Comparison of ENCODE assay signal across 2 cellular contexts in the genomic region with DNA sequence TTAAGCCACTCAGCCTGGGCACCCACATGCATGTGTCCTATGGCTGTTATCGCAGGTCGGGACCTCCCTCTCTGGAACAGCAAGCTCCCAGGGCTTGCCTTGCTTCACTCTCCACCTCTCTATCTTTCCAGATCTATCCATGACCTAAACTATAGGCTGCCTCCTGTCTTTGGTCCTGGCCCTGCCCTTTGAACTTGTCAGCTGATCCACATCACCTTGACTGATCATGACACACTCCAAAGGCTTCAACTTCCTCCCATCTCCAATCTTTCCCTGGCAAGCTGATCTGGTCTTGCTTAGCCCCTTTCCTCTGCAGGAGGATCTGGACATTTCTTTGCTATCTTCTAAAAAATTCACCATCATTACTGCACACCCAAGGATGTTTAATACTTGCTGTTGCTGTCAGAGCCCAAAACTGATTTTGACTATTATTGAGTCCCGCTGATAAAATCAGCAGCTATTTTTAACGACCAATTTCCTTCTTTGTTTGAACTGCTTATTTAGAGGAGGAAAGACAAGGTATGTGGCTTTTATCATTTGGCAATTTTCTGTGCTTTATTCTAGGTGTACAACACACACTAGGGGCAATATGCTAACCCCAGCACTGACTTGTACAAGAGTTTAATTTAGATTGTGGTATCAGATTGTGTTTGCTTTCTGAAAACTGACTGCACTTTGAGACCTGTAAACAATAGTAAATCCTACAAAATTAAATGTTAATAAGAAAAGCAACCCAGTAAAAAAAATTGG.
TF ChIP-seq lines count a peak whose summit lies in the region.

No MANE protein-coding gene starts in this region.

TF ChIP-seq in H1, 55 proteins besides CTCF, POLR2A, EP300 and RAD21:
- TF ChIP-seq SIX5 (IDR thresholded peaks at IDR 0.05; ENCODE audit: low read depth, low read length): no peak
- TF ChIP-seq SP2 (IDR thresholded peaks at IDR 0.05; ENCODE audit: low read length): no peak
- no peak for TF ChIP-seq JUND (IDR thresholded peaks at IDR 0.05; ENCODE audit: low read length)
- no peak for TF ChIP-seq JUN (IDR thresholded peaks at IDR 0.05; ENCODE audit: low read depth, low read length)
- TF ChIP-seq KDM4A (IDR thresholded peaks at IDR 0.05; ENCODE audit: low read depth, low read length, severe bottlenecking): no peak
- TF ChIP-seq YY1 (IDR thresholded peaks at IDR 0.05; ENCODE audit: low read depth, low read length): no peak
- no peak for TF ChIP-seq SRF (IDR thresholded peaks at IDR 0.05; ENCODE audit: low read depth, low read length)
- TF ChIP-seq POLR2AphosphoS5 (IDR thresholded peaks at IDR 0.05; ENCODE audit: low read depth, low read length): no peak
- no peak for TF ChIP-seq TCF12 (IDR thresholded peaks at IDR 0.05; ENCODE audit: low read depth, low read length)
- TF ChIP-seq GABPA (IDR thresholded peaks at IDR 0.05; ENCODE audit: borderline replicate concordance, insufficient read depth, low read length): no peak
- TF ChIP-seq RFX5 (IDR thresholded peaks at IDR 0.05; ENCODE audit: borderline replicate concordance, low read depth, low read length): no peak
- TF ChIP-seq CHD2 (IDR thresholded peaks at IDR 0.05; ENCODE audit: low read length): no peak
- TF ChIP-seq SIN3A (conservative IDR thresholded peaks at IDR 0.05 in 1 of 2, IDR thresholded peaks at IDR 0.05 in 1 of 2; ENCODE audit: low read depth in 1 of 2, low read length in 2 of 2): no peak
- TF ChIP-seq SUZ12 (IDR thresholded peaks at IDR 0.05; ENCODE audit: low read length): no peak
- no peak for TF ChIP-seq SP1 (IDR thresholded peaks at IDR 0.05; ENCODE audit: low read depth, low read length)
- TF ChIP-seq TBP (IDR thresholded peaks at IDR 0.05; ENCODE audit: low read depth, low read length): no peak

TF ChIP-seq in SK-N-SH, 30 proteins besides CTCF, POLR2A, EP300 and RAD21:
- TF ChIP-seq, protein P1, sequence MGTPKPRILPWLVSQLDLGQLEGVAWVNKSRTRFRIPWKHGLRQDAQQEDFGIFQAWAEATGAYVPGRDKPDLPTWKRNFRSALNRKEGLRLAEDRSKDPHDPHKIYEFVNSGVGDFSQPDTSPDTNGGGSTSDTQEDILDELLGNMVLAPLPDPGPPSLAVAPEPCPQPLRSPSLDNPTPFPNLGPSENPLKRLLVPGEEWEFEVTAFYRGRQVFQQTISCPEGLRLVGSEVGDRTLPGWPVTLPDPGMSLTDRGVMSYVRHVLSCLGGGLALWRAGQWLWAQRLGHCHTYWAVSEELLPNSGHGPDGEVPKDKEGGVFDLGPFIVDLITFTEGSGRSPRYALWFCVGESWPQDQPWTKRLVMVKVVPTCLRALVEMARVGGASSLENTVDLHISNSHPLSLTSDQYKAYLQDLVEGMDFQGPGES (IDR thresholded peaks at IDR 0.05; ENCODE audit: low read depth, low read length): no peak
- TF ChIP-seq, protein P2, sequence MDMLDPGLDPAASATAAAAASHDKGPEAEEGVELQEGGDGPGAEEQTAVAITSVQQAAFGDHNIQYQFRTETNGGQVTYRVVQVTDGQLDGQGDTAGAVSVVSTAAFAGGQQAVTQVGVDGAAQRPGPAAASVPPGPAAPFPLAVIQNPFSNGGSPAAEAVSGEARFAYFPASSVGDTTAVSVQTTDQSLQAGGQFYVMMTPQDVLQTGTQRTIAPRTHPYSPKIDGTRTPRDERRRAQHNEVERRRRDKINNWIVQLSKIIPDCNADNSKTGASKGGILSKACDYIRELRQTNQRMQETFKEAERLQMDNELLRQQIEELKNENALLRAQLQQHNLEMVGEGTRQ (IDR thresholded peaks at IDR 0.05; ENCODE audit: borderline replicate concordance, low read depth, low read length): no peak
- no peak for TF ChIP-seq GABPA (IDR thresholded peaks at IDR 0.05; ENCODE audit: low read depth)
- TF ChIP-seq TCF12 (IDR thresholded peaks at IDR 0.05): no peak
- no peak for TF ChIP-seq MXI1 (IDR thresholded peaks at IDR 0.05; ENCODE audit: low read depth, low read length)
- no peak for TF ChIP-seq SMC3 (IDR thresholded peaks at IDR 0.05; ENCODE audit: low read depth, low read length)
- TF ChIP-seq YY1 (IDR thresholded peaks at IDR 0.05; ENCODE audit: low read depth): no peak
- TF ChIP-seq RFX5 (IDR thresholded peaks at IDR 0.05; ENCODE audit: low read length): no peak
- no peak for TF ChIP-seq SIN3A (IDR thresholded peaks at IDR 0.05; ENCODE audit: borderline replicate concordance, low read depth, low read length)
